ENCODE assay signal across 8 cellular contexts in genomic region chr17:15699413-15699924, GRCh38. TPM values are rescaled to one million over a fixed set of nuclear protein-coding genes. Genes with fewer than 3 reads are reported as not detected.
DNase-seq lines count a peak whose midpoint lies in the region; ATAC-seq and TF ChIP-seq lines count a peak whose summit lies in the region.
"Not testable (repeated sequence)": the region's sequence is repeated elsewhere in the genome, so short reads cannot be mapped to it uniquely, and the experiment has no call there.

Gene ZNF286A, plus strand, starts transcription at chr17:15699752. Its CDS starts 578 bp downstream, at chr17:15700330.

- TF ChIP-seq CTCF in heart right ventricle (IDR thresholded peaks at IDR 0.05); type B pancreatic cell (conservative IDR thresholded peaks at IDR 0.05): not testable (repeated sequence)

- peak within 1 kb of the TSS; percentile 85 for H3K27ac Mint-ChIP-seq in type B pancreatic cell

- not testable (repeated sequence) for H3K9me3 Mint-ChIP-seq in type B pancreatic cell

- H3K4me1 Mint-ChIP-seq in type B pancreatic cell (ENCODE audit: unreplicated experiment): not testable (repeated sequence)

- 0 to 1% methylated on average over 44 of the region's 44 CpGs for WGBS in heart right ventricle, 2 donors

- H3K36me3 Mint-ChIP-seq in type B pancreatic cell: peaks cover 11% of the 10 kb centered on the region

- H3K27me3 ChIP-seq in heart right ventricle: not testable (repeated sequence)

- intact Hi-C loops in T-helper 1 cell treated with Interleukin-12 subunit alpha and Interleukin-12 subunit beta and Interleukin-4 antibody, amounts not matched to agents 30 ng/mL and 1 ng/mL, for 36 hours (cut with micrococcal nuclease): loop anchor here (1.0 kb wide), 1 partner anchor 15 kb away; the partner anchor contains the start of gene TRIM16
- intact Hi-C loops in heart right ventricle (cut with DNase I); posterior cingulate gyrus (cut with DNase I): not testable (repeated sequence)

- H3K36me3 ChIP-seq in heart right ventricle: not testable (repeated sequence)

- ATAC-seq in GM18498 (IDR thresholded peaks at IDR 0.05; ENCODE audit: unreplicated experiment) (peak; percentile 98), HG02885 (IDR thresholded peaks at IDR 0.05; ENCODE audit: poor library complexity, unreplicated experiment) (peak; percentile 96), heart right ventricle (peak; percentile 99 to 100 (median 100))

- H3K4me3 Mint-ChIP-seq in type B pancreatic cell: peak within 1 kb of the TSS; percentile 95

- H3K9me3 ChIP-seq in heart right ventricle: not testable (repeated sequence)

- H3K4me1 ChIP-seq in heart right ventricle: not testable (repeated sequence)

- not testable (repeated sequence) for H3K27me3 Mint-ChIP-seq in type B pancreatic cell

- peak within 1 kb of the TSS in 8 of 10 donors; percentile 27 to 70 (median 43) for H3K27ac ChIP-seq in heart right ventricle

- peak within 1 kb of the TSS; percentile 22 to 65 (median 58) for H3K4me3 ChIP-seq in heart right ventricle

- peak; percentile 100 for DNase-seq in NCI-H1694 (lab: John Stamatoyannopoulos, UW)
- DNase-seq in amniotic epithelial cell (ENCODE audit: low read depth): peak; percentile 98
- peak; percentile 97 to 99 for DNase-seq in heart right ventricle
- peak; percentile 97 to 100 (median 99) for DNase-seq in posterior cingulate gyrus
- DNase-seq in type B pancreatic cell (ENCODE audit: extremely low spot score, unreplicated experiment): peak; percentile 100

RNA-seq across cellular contexts. Expression of gene ZNF286A, which starts in this region (rescaled TPM):
- 22.5 and 32.7 TPM in 2 replicates for total RNA-seq in T-helper 1 cell treated with Interleukin-12 subunit alpha and Interleukin-12 subunit beta and Interleukin-4 antibody, amounts not matched to agents 30 ng/mL and 1 ng/mL, for 36 hours
- total RNA-seq in heart right ventricle (10 to 100 TPM in 8 of 10 donors, 1 to 10 TPM in 2; 9.0 to 17.2 (median 12.3) TPM), type B pancreatic cell (ENCODE audit: low replicate concordance) (46.1 and 86.1 TPM in 2 replicates)
- 10 to 100 TPM in 1 of 2 donors, 1 to 10 TPM in 1; 7.8 to 10.7 TPM for polyA plus RNA-seq in heart right ventricle

Comparison
In these comparisons a context has a peak if more than half of its experiments do, and no peak if none do; other contexts are left out.
1. Peak in every context shown above with its lines: DNase-seq, ATAC-seq, H3K4me3 ChIP-seq and H3K27ac ChIP-seq.